ENCODE assay signal across 17 cellular contexts in genomic region chr19:42857544-42857867, GRCh38. TPM values are rescaled to one million over a fixed set of nuclear protein-coding genes. Genes with fewer than 3 reads are reported as not detected.
DNase-seq lines count a peak whose midpoint lies in the region; ATAC-seq and TF ChIP-seq lines count a peak whose summit lies in the region.
"Had no signal": no experiment of that assay in that cellular context is flagged by ENCODE, and none has a peak within 500 bp of the region (broad histone marks: within the 10 kb centered on the region; RNA-seq: fewer than 3 reads in every experiment).

No MANE protein-coding gene starts in this region.

- H2AFZ ChIP-seq in OCI-LY3 (ENCODE audit: low read depth, low read length) (no peak overlapping the region), H9 (ENCODE audit: low read length) (no peak overlapping the region)

- H2BK120ac ChIP-seq in H9 (ENCODE audit: low read depth, low read length, poor library complexity, severe bottlenecking), result no peak overlapping the region

- no peak overlapping the region for H2BK12ac ChIP-seq in H9 (ENCODE audit: insufficient read length, low read depth, low read length)

- no peaks in the 10 kb centered on the region for H3K23me2 ChIP-seq in H9 (ENCODE audit: insufficient read length, low read depth, low read length, poor library complexity, severe bottlenecking)

- H3K27ac ChIP-seq in OCI-LY3 (ENCODE audit: low read length) (no peak overlapping the region), H9 (ENCODE audit: insufficient read length, low read depth, low read length) (no peak overlapping the region)
- H3K27ac ChIP-seq: 22Rv1; BLaER1 treated with 17β-estradiol and CSF1 and Interleukin-3, amounts not matched to agents 10 nM and 100 nM had no signal

- H3K56ac ChIP-seq in H9 (ENCODE audit: insufficient read length, low read depth, low read length), result no peak overlapping the region

- CTCF ChIA-PET in activated CD8-positive, alpha-beta T cell treated with anti-CD3 and anti-CD28 coated beads for 36 hours (lab: Charles Lee), result no interaction called here
- CTCF ChIA-PET in activated CD8-positive, alpha-beta T cell treated with anti-CD3 and anti-CD28 coated beads, Interleukin-2, amount 10 ng/mL, durations not matched to agents 7 days and 5 days (lab: Charles Lee), result no interaction called here

- H3K27me3 ChIP-seq in OCI-LY3 (ENCODE audit: low read depth, low read length), result no peaks in the 10 kb centered on the region
- H3K27me3 ChIP-seq in H9 (ENCODE audit: insufficient read depth, low read length), result no peaks in the 10 kb centered on the region
- H3K27me3 ChIP-seq: BLaER1 treated with 17β-estradiol and CSF1 and Interleukin-3, amounts not matched to agents 10 nM and 100 nM had no signal

- H3K4me1 Mint-ChIP-seq in activated CD8-positive, alpha-beta T cell treated with anti-CD3 and anti-CD28 coated beads for 36 hours (ENCODE audit: low read depth), result no peaks in the 10 kb centered on the region
- H3K4me1 Mint-ChIP-seq in activated CD8-positive, alpha-beta T cell treated with anti-CD3 and anti-CD28 coated beads, Interleukin-2, amount 10 ng/mL, durations not matched to agents 7 days and 5 days (ENCODE audit: low read depth), result no peaks in the 10 kb centered on the region
- H3K4me1 Mint-ChIP-seq in H9, result no peaks in the 10 kb centered on the region

- H2BK20ac ChIP-seq in H9 (ENCODE audit: low read depth, low read length, poor library complexity, severe bottlenecking), result no peak overlapping the region

- H3K36me3 Mint-ChIP-seq in activated CD8-positive, alpha-beta T cell treated with anti-CD3 and anti-CD28 coated beads for 36 hours (ENCODE audit: low read depth), result no peaks in the 10 kb centered on the region
- H3K36me3 Mint-ChIP-seq in activated CD8-positive, alpha-beta T cell treated with anti-CD3 and anti-CD28 coated beads, Interleukin-2, amount 10 ng/mL, durations not matched to agents 7 days and 5 days (ENCODE audit: low read depth), result no peaks in the 10 kb centered on the region
- peaks cover 15 to 32% (median 18%) of the 10 kb centered on the region in 3 experiments; a peak in 6 of 7 replicates for H3K36me3 Mint-ChIP-seq in H9 (ENCODE audit: insufficient read depth in 1 of 3, low read depth in 3 of 3)

- H2BK5ac ChIP-seq in H9 (ENCODE audit: insufficient read length, low read length), result no peak overlapping the region

- TF ChIP-seq CTCF in activated CD8-positive, alpha-beta T cell treated with anti-CD3 and anti-CD28 coated beads for 36 hours (IDR thresholded peaks at IDR 0.05), result peak; percentile 38
- TF ChIP-seq CTCF in OCI-LY3 (IDR thresholded peaks at IDR 0.05; ENCODE audit: low read depth, low read length), result peak; percentile 11; the same call in 1 of the 2 replicates
- peak; percentile 15 for TF ChIP-seq CTCF in astrocyte of the cerebellum (IDR thresholded peaks at IDR 0.05; ENCODE audit: low read depth, low read length, missing control alignments)
- no peak for TF ChIP-seq CTCF in H9 (conservative IDR thresholded peaks at IDR 0.05)

- WGBS in H9 (ENCODE audit: extremely low coverage, insufficient read length, low lambda C conversion rate), result no CpG with 5 or more reads among the region's 5 CpGs

- H3K79me2 ChIP-seq in OCI-LY3 (ENCODE audit: low read length) (no peaks in the 10 kb centered on the region), H9 (ENCODE audit: insufficient read depth, low read length) (no peaks in the 10 kb centered on the region)

- ATAC-seq in activated CD8-positive, alpha-beta T cell treated with anti-CD3 and anti-CD28 coated beads for 36 hours, result no peak
- no peak for ATAC-seq in activated CD8-positive, alpha-beta T cell treated with anti-CD3 and anti-CD28 coated beads, Interleukin-2, amount 10 ng/mL, durations not matched to agents 7 days and 5 days
- ATAC-seq: GM12878, K562 had no signal

- H3K27ac Mint-ChIP-seq in activated CD8-positive, alpha-beta T cell treated with anti-CD3 and anti-CD28 coated beads for 36 hours, result no peak overlapping the region
- no peak overlapping the region for H3K27ac Mint-ChIP-seq in activated CD8-positive, alpha-beta T cell treated with anti-CD3 and anti-CD28 coated beads, Interleukin-2, amount 10 ng/mL, durations not matched to agents 7 days and 5 days
- no peak overlapping the region for H3K27ac Mint-ChIP-seq in H9

- H3K4me2 ChIP-seq in OCI-LY3 (ENCODE audit: low read length), result no peak overlapping the region
- H3K4me2 ChIP-seq in H9 (ENCODE audit: insufficient read depth, insufficient read length, low read length), result no peak overlapping the region
- H3K4me2 ChIP-seq: BLaER1 treated with 17β-estradiol and CSF1 and Interleukin-3, amounts not matched to agents 10 nM and 100 nM had no signal

- no peak overlapping the region for H3K4me3 Mint-ChIP-seq in activated CD8-positive, alpha-beta T cell treated with anti-CD3 and anti-CD28 coated beads for 36 hours
- no peak overlapping the region for H3K4me3 Mint-ChIP-seq in activated CD8-positive, alpha-beta T cell treated with anti-CD3 and anti-CD28 coated beads, Interleukin-2, amount 10 ng/mL, durations not matched to agents 7 days and 5 days
- H3K4me3 Mint-ChIP-seq in H9, result no peak overlapping the region

- H3K4me1 ChIP-seq in OCI-LY3 (ENCODE audit: low read length) (no peaks in the 10 kb centered on the region), H9 (ENCODE audit: insufficient read depth, low read length) (no peaks in the 10 kb centered on the region)

- H4K8ac ChIP-seq in H9 (replicated peaks; ENCODE audit: insufficient read length, low read depth, low read length), result no peak overlapping the region

- no peak for DNase-seq in activated CD8-positive, alpha-beta T cell treated with anti-CD3 and anti-CD28 coated beads for 36 hours
- DNase-seq in activated CD8-positive, alpha-beta T cell treated with anti-CD3 and anti-CD28 coated beads, Interleukin-2, amount 10 ng/mL, durations not matched to agents 7 days and 5 days, result no peak
- DNase-seq in astrocyte of the cerebellum (ENCODE audit: low read depth) (no peak), H9 (no peak), glomerular visceral epithelial cell (ENCODE audit: extremely low spot score) (no peak)
- no peak for DNase-seq in activated CD4-positive, CD25-positive, alpha-beta regulatory T cell (lab: John Stamatoyannopoulos, UW)
- no peak for DNase-seq in activated naive CD4-positive, alpha-beta T cell (lab: John Stamatoyannopoulos, UW)
- DNase-seq: COR-L47, HCEC 1CT, NCI-H1105, NCI-H2171 treated with DMSO at 0.1 percent for 48 hours, NCI-H510A had no signal

- in situ Hi-C loops in astrocyte of the cerebellum (cut with HindIII; ENCODE audit: low sequenced_read_pairs), result no loop called here

- no peak overlapping the region for H3T11ph ChIP-seq in H9 (ENCODE audit: low read length)

- no peak overlapping the region for H3K9ac ChIP-seq in OCI-LY3 (ENCODE audit: low read length)
- H3K9ac ChIP-seq in H9 (ENCODE audit: extremely low read depth, insufficient read length, low read length), result no peak overlapping the region
- H3K9ac ChIP-seq: BLaER1 treated with 17β-estradiol and CSF1 and Interleukin-3, amounts not matched to agents 10 nM and 100 nM had no signal

- no peak overlapping the region for H2AK5ac ChIP-seq in H9 (ENCODE audit: insufficient read length, low read length)

- no peaks in the 10 kb centered on the region for H3K36me3 ChIP-seq in OCI-LY3 (replicated peaks; ENCODE audit: low read depth, low read length)
- H3K36me3 ChIP-seq: BLaER1 treated with 17β-estradiol and CSF1 and Interleukin-3, amounts not matched to agents 10 nM and 100 nM had no signal

- no peak overlapping the region for H3K4me3 ChIP-seq in OCI-LY3 (ENCODE audit: low read length)
- no peak overlapping the region for H3K4me3 ChIP-seq in astrocyte of the cerebellum (ENCODE audit: low read depth, low read length)
- H3K4me3 ChIP-seq: BLaER1 treated with 17β-estradiol and CSF1 and Interleukin-3, amounts not matched to agents 10 nM and 100 nM; GM12878; K562 had no signal

- H4K20me1 ChIP-seq in OCI-LY3 (ENCODE audit: insufficient read depth, low read length) (no peaks in the 10 kb centered on the region), H9 (ENCODE audit: control insufficient read depth, insufficient read depth, insufficient read length) (no peaks in the 10 kb centered on the region)
- H4K20me1 ChIP-seq: BLaER1 treated with 17β-estradiol and CSF1 and Interleukin-3, amounts not matched to agents 10 nM and 100 nM had no signal

- no peak overlapping the region for H3K14ac ChIP-seq in H9 (ENCODE audit: insufficient read depth, low read length)

- peaks cover 7% of the 10 kb centered on the region for H3K27me3 Mint-ChIP-seq in activated CD8-positive, alpha-beta T cell treated with anti-CD3 and anti-CD28 coated beads for 36 hours
- peaks cover 2% of the 10 kb centered on the region for H3K27me3 Mint-ChIP-seq in activated CD8-positive, alpha-beta T cell treated with anti-CD3 and anti-CD28 coated beads, Interleukin-2, amount 10 ng/mL, durations not matched to agents 7 days and 5 days (ENCODE audit: low read depth)
- H3K27me3 Mint-ChIP-seq in H9 (ENCODE audit: low read depth), result peaks cover 2% of the 10 kb centered on the region; the same call in 1 of the 2 replicates

- H3K79me1 ChIP-seq in H9 (ENCODE audit: insufficient read depth, low read depth, low read length, poor library complexity, severe bottlenecking), result no peaks in the 10 kb centered on the region

- no peak overlapping the region for H4K91ac ChIP-seq in H9 (ENCODE audit: insufficient read length, low read depth, low read length)

- intact Hi-C loops in activated CD8-positive, alpha-beta T cell treated with anti-CD3 and anti-CD28 coated beads for 36 hours (cut with micrococcal nuclease), result no loop called here

- no peak overlapping the region for H3K18ac ChIP-seq in H9 (ENCODE audit: insufficient read length, low read depth, low read length)

- POLR2A ChIA-PET in activated CD8-positive, alpha-beta T cell treated with anti-CD3 and anti-CD28 coated beads for 36 hours (lab: Charles Lee), result no interaction called here
- POLR2A ChIA-PET in activated CD8-positive, alpha-beta T cell treated with anti-CD3 and anti-CD28 coated beads, Interleukin-2, amount 10 ng/mL, durations not matched to agents 7 days and 5 days (lab: Charles Lee), result no interaction called here

- no peak overlapping the region for H3K23ac ChIP-seq in H9 (ENCODE audit: insufficient read length, low read depth, low read length)

- H2BK15ac ChIP-seq in H9 (ENCODE audit: low read depth, low read length), result no peak overlapping the region

- no peaks in the 10 kb centered on the region for H3K9me3 ChIP-seq in OCI-LY3 (ENCODE audit: insufficient read depth, low read length)
- peaks cover 48% of the 10 kb centered on the region for H3K9me3 ChIP-seq in H9 (ENCODE audit: control insufficient read depth, low read depth, low read length)
- H3K9me3 ChIP-seq: BLaER1 treated with 17β-estradiol and CSF1 and Interleukin-3, amounts not matched to agents 10 nM and 100 nM had no signal

- no peak overlapping the region for H3K4ac ChIP-seq in H9 (ENCODE audit: low read depth, low read length)

- H3K9me3 Mint-ChIP-seq in activated CD8-positive, alpha-beta T cell treated with anti-CD3 and anti-CD28 coated beads for 36 hours, result no peaks in the 10 kb centered on the region
- H3K9me3 Mint-ChIP-seq in activated CD8-positive, alpha-beta T cell treated with anti-CD3 and anti-CD28 coated beads, Interleukin-2, amount 10 ng/mL, durations not matched to agents 7 days and 5 days (ENCODE audit: insufficient read depth), result no peaks in the 10 kb centered on the region
- peaks cover 89 to 94% of the 10 kb centered on the region in 2 experiments for H3K9me3 Mint-ChIP-seq in H9

- H4K5ac ChIP-seq in H9 (ENCODE audit: insufficient read length, low read depth, low read length), result no peak overlapping the region

RNA-seq across cellular contexts. Expression of gene PSG1, which starts 22.0 kb away (rescaled TPM):
- not detected for total RNA-seq in activated CD8-positive, alpha-beta T cell treated with anti-CD3 and anti-CD28 coated beads for 36 hours
- total RNA-seq in activated CD8-positive, alpha-beta T cell treated with anti-CD3 and anti-CD28 coated beads, Interleukin-2, amount 10 ng/mL, durations not matched to agents 7 days and 5 days, result not detected
- total RNA-seq in H9 (2021), result not detected in 2 replicates
- total RNA-seq: GM12878, K562 had no signal
